In genomic region chrX:12843668-12844279, GRCh38 we compare ENCODE assay signal across 1 cellular context.
TF ChIP-seq lines count a peak whose summit lies in the region.

No MANE protein-coding gene starts in this region.

TF ChIP-seq in HepG2, 621 proteins besides CTCF, POLR2A, EP300 and RAD21 (continued from another document and continues in another):
- no peak for TF ChIP-seq ZMAT5 (CRISPR knock-in tag; IDR thresholded peaks at IDR 0.05; ENCODE audit: borderline replicate concordance, low read depth)
- no peak for TF ChIP-seq ZNF605 (CRISPR knock-in tag; IDR thresholded peaks at IDR 0.05)
- peak; percentile 74 for TF ChIP-seq ZNF331 (CRISPR knock-in tag; IDR thresholded peaks at IDR 0.05)
- no peak for TF ChIP-seq ZNF224 (CRISPR knock-in tag; IDR thresholded peaks at IDR 0.05)
- TF ChIP-seq HNF1A (IDR thresholded peaks at IDR 0.05; ENCODE audit: low read depth) = peak; percentile 41; the same call in 1 of the 2 replicates
- TF ChIP-seq HNF1A (CRISPR knock-in tag; IDR thresholded peaks at IDR 0.05; ENCODE audit: borderline replicate concordance) = peak; percentile 41; the same call in 1 of the 2 replicates
- TF ChIP-seq KAT2B (IDR thresholded peaks at IDR 0.05; ENCODE audit: borderline replicate concordance, low read depth, low read length) = no peak
- TF ChIP-seq SRY (CRISPR knock-in tag; IDR thresholded peaks at IDR 0.05) = no peak
- no peak for TF ChIP-seq SMYD3 (CRISPR knock-in tag; IDR thresholded peaks at IDR 0.05)
- TF ChIP-seq ZNF317 (CRISPR knock-in tag; IDR thresholded peaks at IDR 0.05) = 0 out of 2 replicates have a peak, but pooled peaks have one; percentile 54
- TF ChIP-seq NR2F2 (IDR thresholded peaks at IDR 0.05; ENCODE audit: borderline replicate concordance, low read depth) = peak; percentile 69; the same call in 1 of the 2 replicates
- TF ChIP-seq SOX5 (CRISPR knock-in tag; IDR thresholded peaks at IDR 0.05; ENCODE audit: borderline replicate concordance) = peak; percentile 86
- TF ChIP-seq ZMYM4 (CRISPR knock-in tag; IDR thresholded peaks at IDR 0.05) = peak; percentile 37
- no peak for TF ChIP-seq ZNF33B (CRISPR knock-in tag; IDR thresholded peaks at IDR 0.05)
- no peak for TF ChIP-seq KLF12 (CRISPR knock-in tag; IDR thresholded peaks at IDR 0.05; ENCODE audit: borderline replicate concordance)
- TF ChIP-seq ZNF75D (CRISPR knock-in tag; IDR thresholded peaks at IDR 0.05; ENCODE audit: borderline replicate concordance) = no peak
- no peak for TF ChIP-seq SNAPC2 (CRISPR knock-in tag; IDR thresholded peaks at IDR 0.05)
- peak; percentile 71; the same call in 1 of the 2 replicates for TF ChIP-seq SIX4 (CRISPR knock-in tag; IDR thresholded peaks at IDR 0.05)
- peak; percentile 86; the same call in 1 of the 2 replicates for TF ChIP-seq NFIC (IDR thresholded peaks at IDR 0.05; ENCODE audit: low read length)
- no peak for TF ChIP-seq REXO4 (CRISPR knock-in tag; IDR thresholded peaks at IDR 0.05; ENCODE audit: borderline replicate concordance)
- no peak for TF ChIP-seq SMAD1 (CRISPR knock-in tag; IDR thresholded peaks at IDR 0.05; ENCODE audit: borderline replicate concordance, low read depth)
- no peak for TF ChIP-seq HOXA9 (CRISPR knock-in tag; IDR thresholded peaks at IDR 0.05; ENCODE audit: borderline replicate concordance)
- no peak for TF ChIP-seq RARG (CRISPR knock-in tag; IDR thresholded peaks at IDR 0.05; ENCODE audit: low read depth)
- no peak for TF ChIP-seq ZBTB10 (CRISPR knock-in tag; IDR thresholded peaks at IDR 0.05; ENCODE audit: borderline replicate concordance)
- TF ChIP-seq ZSCAN5A (CRISPR knock-in tag; IDR thresholded peaks at IDR 0.05; ENCODE audit: borderline replicate concordance) = no peak
- no peak for TF ChIP-seq BATF2 (CRISPR knock-in tag; IDR thresholded peaks at IDR 0.05)
- TF ChIP-seq ASH2L (IDR thresholded peaks at IDR 0.05; ENCODE audit: insufficient read length, low read depth, low read length) = peak; percentile 93
- no peak for TF ChIP-seq RORA (CRISPR knock-in tag; IDR thresholded peaks at IDR 0.05)
- TF ChIP-seq CREM (IDR thresholded peaks at IDR 0.05) = peak; percentile 84
- TF ChIP-seq CREM (CRISPR knock-in tag; IDR thresholded peaks at IDR 0.05) = no peak
- TF ChIP-seq ZNF256 (CRISPR knock-in tag; conservative IDR thresholded peaks at IDR 0.05) = no peak
- no peak for TF ChIP-seq ZBTB1 (CRISPR knock-in tag; IDR thresholded peaks at IDR 0.05; ENCODE audit: borderline replicate concordance)
- no peak for TF ChIP-seq MYNN (CRISPR knock-in tag; IDR thresholded peaks at IDR 0.05; ENCODE audit: low read depth)
- peak; percentile 23; the same call in 1 of the 2 replicates for TF ChIP-seq HDAC2 (CRISPR knock-in tag; IDR thresholded peaks at IDR 0.05)
- no peak for TF ChIP-seq LCORL (IDR thresholded peaks at IDR 0.05)
- no peak for TF ChIP-seq LCORL (CRISPR knock-in tag; IDR thresholded peaks at IDR 0.05)
- no peak for TF ChIP-seq GFI1 (CRISPR knock-in tag; IDR thresholded peaks at IDR 0.05; ENCODE audit: borderline replicate concordance)
- peak; percentile 86; the same call in 1 of the 2 replicates for TF ChIP-seq HMG20A (CRISPR knock-in tag; IDR thresholded peaks at IDR 0.05; ENCODE audit: borderline replicate concordance)
- TF ChIP-seq ATF1 (CRISPR knock-in tag; IDR thresholded peaks at IDR 0.05) = peak; percentile 63
- peak in 1 of 2 experiments; percentile 32; a peak in 1 of 4 replicates for TF ChIP-seq HMGXB4 (CRISPR knock-in tag; IDR thresholded peaks at IDR 0.05; ENCODE audit: borderline replicate concordance in 1 of 2, low read depth in 1 of 2)
- no peak for TF ChIP-seq HIVEP1 (CRISPR knock-in tag; IDR thresholded peaks at IDR 0.05)
- TF ChIP-seq ARID3A (IDR thresholded peaks at IDR 0.05; ENCODE audit: low read depth, low read length) = peak; percentile 16; the same call in 1 of the 2 replicates
- TF ChIP-seq EED (CRISPR knock-in tag; IDR thresholded peaks at IDR 0.05) = no peak
- no peak for TF ChIP-seq NRL (CRISPR knock-in tag; IDR thresholded peaks at IDR 0.05; ENCODE audit: borderline replicate concordance)
- no peak; the same call in 1 of the 2 replicates for TF ChIP-seq RXRA (CRISPR knock-in tag; IDR thresholded peaks at IDR 0.05)
- no peak for TF ChIP-seq ZNF333 (CRISPR knock-in tag; IDR thresholded peaks at IDR 0.05; ENCODE audit: borderline replicate concordance)
- TF ChIP-seq ZNF513 (CRISPR knock-in tag; conservative IDR thresholded peaks at IDR 0.05) = no peak
- TF ChIP-seq ZNF530 (CRISPR knock-in tag; IDR thresholded peaks at IDR 0.05; ENCODE audit: low read depth) = no peak
- TF ChIP-seq TBX2 (CRISPR knock-in tag; IDR thresholded peaks at IDR 0.05; ENCODE audit: borderline replicate concordance) = peak; percentile 38; the same call in 1 of the 2 replicates
- TF ChIP-seq ZNF547 (CRISPR knock-in tag; IDR thresholded peaks at IDR 0.05) = no peak
- TF ChIP-seq ZNF281 (CRISPR knock-in tag; IDR thresholded peaks at IDR 0.05; ENCODE audit: borderline replicate concordance) = 0 out of 2 replicates have a peak, but pooled peaks have one; percentile 49
- no peak for TF ChIP-seq DR1 (CRISPR knock-in tag; IDR thresholded peaks at IDR 0.05)
- TF ChIP-seq SSRP1 (CRISPR knock-in tag; IDR thresholded peaks at IDR 0.05) = no peak
- TF ChIP-seq CREB1 (IDR thresholded peaks at IDR 0.05) = no peak
- peak; percentile 14; the same call in 1 of the 2 replicates for TF ChIP-seq CREB1 (CRISPR knock-in tag; IDR thresholded peaks at IDR 0.05)
